In genomic region chr2:100235098-100235497, GRCh38 we compare ENCODE assay signal across 8 cellular contexts.
DNase-seq lines count a peak whose midpoint lies in the region; ATAC-seq and TF ChIP-seq lines count a peak whose summit lies in the region.

No MANE protein-coding gene starts in this region.

- ATAC-seq in GM21447 (IDR thresholded peaks at IDR 0.05; ENCODE audit: unreplicated experiment) (peak; percentile 99), HG03565 (IDR thresholded peaks at IDR 0.05; ENCODE audit: unreplicated experiment) (peak; percentile 96)

- no peaks in the 10 kb centered on the region for H3K27me3 Mint-ChIP-seq in activated naive CD4-positive, alpha-beta T cell treated with anti-CD3 and anti-CD28 coated beads, Interleukin-2, amount 50 U/mL, for 24 hours
- H3K27me3 Mint-ChIP-seq in type B pancreatic cell: peaks cover 14% of the 10 kb centered on the region

- H3K9me3 Mint-ChIP-seq in activated naive CD4-positive, alpha-beta T cell treated with anti-CD3 and anti-CD28 coated beads, Interleukin-2, amount 50 U/mL, for 24 hours: no peaks in the 10 kb centered on the region
- H3K9me3 Mint-ChIP-seq in type B pancreatic cell: no peaks in the 10 kb centered on the region

- DNase-seq in GM10248 (ENCODE audit: extremely low spot score): peak; percentile 67
- DNase-seq in type B pancreatic cell (ENCODE audit: extremely low spot score, unreplicated experiment): no peak
- DNase-seq in posterior cingulate gyrus: no peak
- DNase-seq in GM03348 (ENCODE audit: low spot score): no peak
- no peak for DNase-seq in cortex of kidney (lab: John Stamatoyannopoulos, UW)

- no peaks in the 10 kb centered on the region for H3K36me3 Mint-ChIP-seq in activated naive CD4-positive, alpha-beta T cell treated with anti-CD3 and anti-CD28 coated beads, Interleukin-2, amount 50 U/mL, for 24 hours
- H3K36me3 Mint-ChIP-seq in type B pancreatic cell: no peaks in the 10 kb centered on the region

- H3K27ac Mint-ChIP-seq in activated naive CD4-positive, alpha-beta T cell treated with anti-CD3 and anti-CD28 coated beads, Interleukin-2, amount 50 U/mL, for 24 hours: peak overlapping the region; percentile 52
- H3K27ac Mint-ChIP-seq in type B pancreatic cell: no peak overlapping the region

- CTCF ChIA-PET in GM10248 (lab: Yijun Ruan, JAX): interaction anchor here (1.0 to 1.6 kb wide), 4 partner anchors 10 to 676 kb away, joined by 3 to 7 read pairs (median 4); no protein-coding TSS in a partner anchor

- H3K4me1 Mint-ChIP-seq in activated naive CD4-positive, alpha-beta T cell treated with anti-CD3 and anti-CD28 coated beads, Interleukin-2, amount 50 U/mL, for 24 hours: peaks cover 15% of the 10 kb centered on the region
- peaks cover 40% of the 10 kb centered on the region for H3K4me1 Mint-ChIP-seq in type B pancreatic cell (ENCODE audit: unreplicated experiment)

- POLR2A ChIA-PET in GM10248 (lab: Yijun Ruan, JAX): interaction anchor here (0.6 kb wide), 1 partner anchor 14 kb away, joined by 3 read pairs; no protein-coding TSS in a partner anchor

- intact Hi-C loops in posterior cingulate gyrus (cut with DNase I): no loop called here

- H3K4me3 Mint-ChIP-seq in activated naive CD4-positive, alpha-beta T cell treated with anti-CD3 and anti-CD28 coated beads, Interleukin-2, amount 50 U/mL, for 24 hours: no peak overlapping the region
- peak overlapping the region; percentile 20 for H3K4me3 Mint-ChIP-seq in type B pancreatic cell

- TF ChIP-seq CTCF in GM10248 (IDR thresholded peaks at IDR 0.05; ENCODE audit: control extremely low read depth, extremely low read depth, low read depth, missing control alignments) (no peak), type B pancreatic cell (conservative IDR thresholded peaks at IDR 0.05) (no peak)
